Comparison of ENCODE assay signal across 37 cellular contexts in the genomic region with DNA sequence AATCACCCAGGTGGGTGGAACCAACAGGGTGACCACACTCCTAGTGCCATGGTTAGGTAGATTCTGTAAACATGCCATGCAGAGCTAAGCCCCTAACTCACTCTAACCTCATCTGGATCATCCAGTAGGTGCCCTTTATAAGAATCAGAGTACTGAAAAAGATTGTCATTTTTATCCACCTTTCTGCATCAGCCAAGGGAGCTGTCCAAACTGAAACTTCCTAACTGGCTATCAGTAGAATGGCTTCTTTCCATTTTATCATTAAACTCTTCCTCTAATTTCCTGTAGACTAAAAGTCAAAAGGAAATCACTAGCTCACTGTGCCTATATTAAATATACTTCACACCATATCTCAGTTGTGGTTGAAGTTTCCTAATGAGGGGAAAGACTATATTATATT. TPM values are rescaled to one million over a fixed set of nuclear protein-coding genes. Genes with fewer than 3 reads are reported as not detected.
"Had no signal": no experiment of that assay in that cellular context is flagged by ENCODE, and none has a peak within 500 bp of the region (broad histone marks: within the 10 kb centered on the region; RNA-seq: fewer than 3 reads in every experiment).

No MANE protein-coding gene starts in this region.

- DNase-seq: MG63, MM.1S, NCI-H1048, NCI-H1092, NCI-H1092 treated with DMSO at 0.1 percent for 48 hours, NCI-H1105, NCI-H1105 treated with DMSO at 0.1 percent for 48 hours, NCI-H1417, NCI-H1417 treated with DMSO at 0.1 percent for 48 hours, NCI-H1436, NCI-H1436 treated with DMSO at 0.1 percent for 48 hours, NCI-H146, NCI-H1694, NCI-H1694 treated with DMSO at 0.1 percent for 48 hours, NCI-H187, NCI-H187 treated with DMSO at 0.1 percent for 48 hours, NCI-H1930, NCI-H2029, NCI-H2029 treated with DMSO at 0.1 percent for 48 hours, NCI-H2081, NCI-H2081 treated with DMSO at 0.1 percent for 48 hours, NCI-H2107, NCI-H2171, NCI-H2171 treated with DMSO at 0.1 percent for 48 hours, NCI-H2227 treated with DMSO at 0.1 percent for 48 hours, NCI-H226, NCI-H345, NCI-H446, NCI-H446 treated with DMSO at 0.1 percent for 48 hours, NCI-H510A, NCI-H510A treated with DMSO at 0.1 percent for 48 hours, NCI-H524, NCI-H524 treated with DMSO at 0.1 percent for 48 hours, NCI-H526 had no signal

- H3K27me3 ChIP-seq: MG63 had no signal

- H3K36me3 ChIP-seq: MG63 had no signal

- H3K9me3 ChIP-seq: MG63 had no signal

- H3K4me3 ChIP-seq: MG63 had no signal

RNA-seq across cellular contexts. Expression of a gene that starts 6.5 kb away (rescaled TPM):
- total RNA-seq: LHCN-M2, M059J, MCF 10A had no signal
